In the genomic region with DNA sequence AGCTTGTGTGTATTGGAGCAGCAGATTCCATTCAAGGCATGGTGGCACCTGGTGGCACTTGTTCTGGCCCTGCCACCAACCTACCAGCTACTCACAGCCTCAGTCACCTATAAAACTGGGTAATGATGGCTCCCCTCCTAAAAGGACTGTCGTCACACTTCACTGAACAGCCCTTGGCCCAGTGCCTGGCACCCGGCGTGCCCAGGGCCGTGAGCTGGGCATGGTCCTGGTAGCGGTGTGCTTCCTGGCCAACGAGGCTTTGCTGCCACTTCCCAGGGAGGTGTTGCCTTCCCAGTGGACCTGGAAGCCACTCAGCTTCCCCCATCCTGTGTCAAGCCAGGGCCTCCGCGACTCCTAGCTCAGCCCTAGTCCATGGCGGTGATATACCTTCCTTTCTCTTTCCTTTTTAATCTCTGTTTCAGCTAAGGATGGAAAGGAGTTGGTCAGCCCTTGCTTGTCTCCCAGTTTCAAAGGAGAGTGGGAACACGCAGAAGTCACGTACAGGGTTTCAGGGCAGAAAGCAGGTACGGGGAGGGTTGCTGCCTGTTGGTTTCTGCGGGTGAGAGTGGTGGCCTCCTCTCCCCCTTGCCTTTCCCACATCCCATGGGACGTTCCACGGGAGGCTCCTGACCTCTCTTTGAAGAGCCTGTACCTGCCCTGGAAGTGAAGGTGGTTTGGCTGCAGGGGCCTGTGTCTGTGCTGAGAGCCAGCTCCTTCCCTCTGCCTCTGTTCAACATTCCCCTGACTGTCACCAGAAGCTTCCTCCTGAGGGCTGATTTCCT, we compare ENCODE assay signal across 3 cellular contexts.
TF ChIP-seq lines count a peak whose summit lies in the region.

No MANE protein-coding gene starts in this region.

TF ChIP-seq in A549, 52 proteins besides CTCF, POLR2A, EP300 and RAD21 (continued from another document):
- TF ChIP-seq, protein P1, sequence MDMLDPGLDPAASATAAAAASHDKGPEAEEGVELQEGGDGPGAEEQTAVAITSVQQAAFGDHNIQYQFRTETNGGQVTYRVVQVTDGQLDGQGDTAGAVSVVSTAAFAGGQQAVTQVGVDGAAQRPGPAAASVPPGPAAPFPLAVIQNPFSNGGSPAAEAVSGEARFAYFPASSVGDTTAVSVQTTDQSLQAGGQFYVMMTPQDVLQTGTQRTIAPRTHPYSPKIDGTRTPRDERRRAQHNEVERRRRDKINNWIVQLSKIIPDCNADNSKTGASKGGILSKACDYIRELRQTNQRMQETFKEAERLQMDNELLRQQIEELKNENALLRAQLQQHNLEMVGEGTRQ (IDR thresholded peaks at IDR 0.05): no peak
- no peak for TF ChIP-seq BHLHE40 (IDR thresholded peaks at IDR 0.05; ENCODE audit: low read depth, low read length)
- TF ChIP-seq HOXA7 (CRISPR knock-in tag; IDR thresholded peaks at IDR 0.05): no peak
- no peak for TF ChIP-seq CBX8 (IDR thresholded peaks at IDR 0.05)

TF ChIP-seq in Ishikawa, 13 proteins besides CTCF, POLR2A, EP300 and RAD21 (continued from another document):
- 0 out of 2 replicates have a peak, but pooled peaks have one; percentile 21 for TF ChIP-seq YY1 (IDR thresholded peaks at IDR 0.05; ENCODE audit: low read depth)
- no peak for TF ChIP-seq TEAD4 (IDR thresholded peaks at IDR 0.05)
- TF ChIP-seq, protein P2, sequence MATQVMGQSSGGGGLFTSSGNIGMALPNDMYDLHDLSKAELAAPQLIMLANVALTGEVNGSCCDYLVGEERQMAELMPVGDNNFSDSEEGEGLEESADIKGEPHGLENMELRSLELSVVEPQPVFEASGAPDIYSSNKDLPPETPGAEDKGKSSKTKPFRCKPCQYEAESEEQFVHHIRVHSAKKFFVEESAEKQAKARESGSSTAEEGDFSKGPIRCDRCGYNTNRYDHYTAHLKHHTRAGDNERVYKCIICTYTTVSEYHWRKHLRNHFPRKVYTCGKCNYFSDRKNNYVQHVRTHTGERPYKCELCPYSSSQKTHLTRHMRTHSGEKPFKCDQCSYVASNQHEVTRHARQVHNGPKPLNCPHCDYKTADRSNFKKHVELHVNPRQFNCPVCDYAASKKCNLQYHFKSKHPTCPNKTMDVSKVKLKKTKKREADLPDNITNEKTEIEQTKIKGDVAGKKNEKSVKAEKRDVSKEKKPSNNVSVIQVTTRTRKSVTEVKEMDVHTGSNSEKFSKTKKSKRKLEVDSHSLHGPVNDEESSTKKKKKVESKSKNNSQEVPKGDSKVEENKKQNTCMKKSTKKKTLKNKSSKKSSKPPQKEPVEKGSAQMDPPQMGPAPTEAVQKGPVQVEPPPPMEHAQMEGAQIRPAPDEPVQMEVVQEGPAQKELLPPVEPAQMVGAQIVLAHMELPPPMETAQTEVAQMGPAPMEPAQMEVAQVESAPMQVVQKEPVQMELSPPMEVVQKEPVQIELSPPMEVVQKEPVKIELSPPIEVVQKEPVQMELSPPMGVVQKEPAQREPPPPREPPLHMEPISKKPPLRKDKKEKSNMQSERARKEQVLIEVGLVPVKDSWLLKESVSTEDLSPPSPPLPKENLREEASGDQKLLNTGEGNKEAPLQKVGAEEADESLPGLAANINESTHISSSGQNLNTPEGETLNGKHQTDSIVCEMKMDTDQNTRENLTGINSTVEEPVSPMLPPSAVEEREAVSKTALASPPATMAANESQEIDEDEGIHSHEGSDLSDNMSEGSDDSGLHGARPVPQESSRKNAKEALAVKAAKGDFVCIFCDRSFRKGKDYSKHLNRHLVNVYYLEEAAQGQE (IDR thresholded peaks at IDR 0.05; ENCODE audit: low read depth): no peak

TF ChIP-seq in WTC11, 78 proteins besides CTCF, POLR2A, EP300 and RAD21 (continued from another document):
- TF ChIP-seq, protein P3, sequence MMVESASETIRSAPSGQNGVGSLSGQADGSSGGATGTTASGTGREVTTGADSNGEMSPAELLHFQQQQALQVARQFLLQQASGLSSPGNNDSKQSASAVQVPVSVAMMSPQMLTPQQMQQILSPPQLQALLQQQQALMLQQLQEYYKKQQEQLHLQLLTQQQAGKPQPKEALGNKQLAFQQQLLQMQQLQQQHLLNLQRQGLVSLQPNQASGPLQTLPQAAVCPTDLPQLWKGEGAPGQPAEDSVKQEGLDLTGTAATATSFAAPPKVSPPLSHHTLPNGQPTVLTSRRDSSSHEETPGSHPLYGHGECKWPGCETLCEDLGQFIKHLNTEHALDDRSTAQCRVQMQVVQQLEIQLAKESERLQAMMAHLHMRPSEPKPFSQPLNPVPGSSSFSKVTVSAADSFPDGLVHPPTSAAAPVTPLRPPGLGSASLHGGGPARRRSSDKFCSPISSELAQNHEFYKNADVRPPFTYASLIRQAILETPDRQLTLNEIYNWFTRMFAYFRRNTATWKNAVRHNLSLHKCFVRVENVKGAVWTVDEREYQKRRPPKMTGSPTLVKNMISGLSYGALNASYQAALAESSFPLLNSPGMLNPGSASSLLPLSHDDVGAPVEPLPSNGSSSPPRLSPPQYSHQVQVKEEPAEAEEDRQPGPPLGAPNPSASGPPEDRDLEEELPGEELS (CRISPR knock-in tag; IDR thresholded peaks at IDR 0.05): no peak
- TF ChIP-seq, protein P4, sequence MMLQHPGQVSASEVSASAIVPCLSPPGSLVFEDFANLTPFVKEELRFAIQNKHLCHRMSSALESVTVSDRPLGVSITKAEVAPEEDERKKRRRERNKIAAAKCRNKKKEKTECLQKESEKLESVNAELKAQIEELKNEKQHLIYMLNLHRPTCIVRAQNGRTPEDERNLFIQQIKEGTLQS (CRISPR knock-in tag; conservative IDR thresholded peaks at IDR 0.05): no peak
- no peak for TF ChIP-seq FOXJ3 (CRISPR knock-in tag; IDR thresholded peaks at IDR 0.05; ENCODE audit: borderline replicate concordance)
